Comparison of ENCODE assay signal across 2 cellular contexts in genomic region chr19:34432797-34433196, GRCh38.
TF ChIP-seq lines count a peak whose summit lies in the region.

No MANE protein-coding gene starts in this region.

TF ChIP-seq in GM23338, 12 proteins besides CTCF, POLR2A, EP300 and RAD21:
- no peak for TF ChIP-seq ZNF462 (CRISPR knock-in tag; IDR thresholded peaks at IDR 0.05)

TF ChIP-seq in K562, 482 proteins besides CTCF, POLR2A, EP300 and RAD21:
- TF ChIP-seq CBX1 (IDR thresholded peaks at IDR 0.05; ENCODE audit: low read depth) (no peak), ZNF707 (CRISPR knock-in tag; conservative IDR thresholded peaks at IDR 0.05) (no peak), ZKSCAN1 (IDR thresholded peaks at IDR 0.05; ENCODE audit: low read depth, low read length) (no peak), RFX1 (IDR thresholded peaks at IDR 0.05) (no peak), ZNF280B (CRISPR knock-in tag; IDR thresholded peaks at IDR 0.05) (no peak), GABPB2 (CRISPR knock-in tag; conservative IDR thresholded peaks at IDR 0.05) (no peak), SMARCE1 (IDR thresholded peaks at IDR 0.05) (no peak), ZNF143 (CRISPR knock-in tag; IDR thresholded peaks at IDR 0.05) (no peak), ATF7 (IDR thresholded peaks at IDR 0.05) (no peak), TGIF2 (CRISPR knock-in tag; IDR thresholded peaks at IDR 0.05) (no peak), PHTF2 (CRISPR knock-in tag; IDR thresholded peaks at IDR 0.05) (no peak), KDM5B (IDR thresholded peaks at IDR 0.05; ENCODE audit: insufficient replicate concordance, low read depth, low read length) (no peak), ZBTB5 (IDR thresholded peaks at IDR 0.05) (no peak), DIDO1 (tag; IDR thresholded peaks at IDR 0.05; ENCODE audit: low read depth) (no peak), FOXP1 (CRISPR knock-in tag; IDR thresholded peaks at IDR 0.05) (no peak), ZBTB33 (CRISPR knock-in tag; IDR thresholded peaks at IDR 0.05) (no peak)
TF ChIP-seq in K562: peak in this region for 0.
